ENCODE assay signal across 16 cellular contexts in genomic region chr6:52620055-52620905, GRCh38.
"Had no signal": no experiment of that assay in that cellular context is flagged by ENCODE, and none has a peak within 500 bp of the region (broad histone marks: within the 10 kb centered on the region; RNA-seq: fewer than 3 reads in every experiment).

No MANE protein-coding gene starts in this region.

- H3K27me3 ChIP-seq: esophagus muscularis mucosa, ovary, upper lobe of right lung had no signal

- H3K4me1 ChIP-seq: upper lobe of right lung had no signal

- H3K4me3 Mint-ChIP-seq: activated CD4-positive, alpha-beta memory T cell treated with anti-CD3 and anti-CD28 coated beads for 36 hours; activated CD8-positive, alpha-beta memory T cell treated with anti-CD3 and anti-CD28 coated beads, Interleukin-2, amount 10 ng/mL, durations not matched to agents 7 days and 5 days; activated naive CD4-positive, alpha-beta T cell treated with anti-CD3 and anti-CD28 coated beads for 36 hours; nephron; stimulated activated effector memory CD8-positive, alpha-beta T cell treated with anti-CD3 and anti-CD28 coated beads, Interleukin-12 subunit alpha, Interleukin-12 subunit beta, amount 100 ng/mL, for 72 hours; T-cell had no signal

- H3K27ac Mint-ChIP-seq: activated CD4-positive, alpha-beta memory T cell treated with anti-CD3 and anti-CD28 coated beads for 36 hours; activated CD8-positive, alpha-beta memory T cell treated with anti-CD3 and anti-CD28 coated beads, Interleukin-2, amount 10 ng/mL, durations not matched to agents 7 days and 5 days; activated naive CD4-positive, alpha-beta T cell treated with anti-CD3 and anti-CD28 coated beads for 36 hours; activated T-helper 2 cell treated with anti-CD3 and anti-CD28 coated beads, Interferon-gamma antibody, Interleukin-2, Interleukin-4, amounts not matched to agents 10 μg/mL and 5 μg/mL and 100 μg/mL, durations not matched to agents 14 hours and 24 hours and 36 hours; nephron; stimulated activated effector memory CD8-positive, alpha-beta T cell treated with anti-CD3 and anti-CD28 coated beads, Interleukin-12 subunit alpha, Interleukin-12 subunit beta, amount 100 ng/mL, for 72 hours; T-cell had no signal

- DNase-seq: activated CD4-positive, alpha-beta memory T cell treated with anti-CD3 and anti-CD28 coated beads for 36 hours; activated CD8-positive, alpha-beta memory T cell treated with anti-CD3 and anti-CD28 coated beads, Interleukin-2, amount 10 ng/mL, durations not matched to agents 7 days and 5 days; activated naive CD4-positive, alpha-beta T cell treated with anti-CD3 and anti-CD28 coated beads for 36 hours; activated T-cell treated with anti-CD3 and anti-CD28 coated beads, Interleukin-2, amount 50 U/mL, for 1 hour; ovary; stimulated activated CD4-positive, alpha-beta T cell treated with anti-CD3 and anti-CD28 coated beads, Interleukin-12 subunit alpha, Interleukin-12 subunit beta, amount 100 ng/mL, for 4 hours; stimulated activated CD4-positive, alpha-beta T cell treated with anti-CD3 and anti-CD28 coated beads, Interleukin-2, amount 100 ng/mL, for 24 hours; T-cell; T1000; upper lobe of right lung; WERI-Rb-1 had no signal

- H3K9me3 ChIP-seq: esophagus muscularis mucosa, ovary, thoracic aorta, upper lobe of right lung had no signal

- H3K36me3 Mint-ChIP-seq: activated CD4-positive, alpha-beta memory T cell treated with anti-CD3 and anti-CD28 coated beads for 36 hours; activated CD8-positive, alpha-beta memory T cell treated with anti-CD3 and anti-CD28 coated beads, Interleukin-2, amount 10 ng/mL, durations not matched to agents 7 days and 5 days; stimulated activated effector memory CD8-positive, alpha-beta T cell treated with anti-CD3 and anti-CD28 coated beads, Interleukin-12 subunit alpha, Interleukin-12 subunit beta, amount 100 ng/mL, for 72 hours; T-cell had no signal

- H3K9me3 Mint-ChIP-seq: activated CD4-positive, alpha-beta memory T cell treated with anti-CD3 and anti-CD28 coated beads for 36 hours; activated naive CD4-positive, alpha-beta T cell treated with anti-CD3 and anti-CD28 coated beads for 36 hours; activated T-helper 2 cell treated with anti-CD3 and anti-CD28 coated beads, Interferon-gamma antibody, Interleukin-2, Interleukin-4, amounts not matched to agents 10 μg/mL and 5 μg/mL and 100 μg/mL, durations not matched to agents 14 hours and 24 hours and 36 hours; nephron; stimulated activated effector memory CD8-positive, alpha-beta T cell treated with anti-CD3 and anti-CD28 coated beads, Interleukin-12 subunit alpha, Interleukin-12 subunit beta, amount 100 ng/mL, for 72 hours; T-cell had no signal

- H3K27ac ChIP-seq: esophagus muscularis mucosa, ovary, thoracic aorta, upper lobe of right lung, WERI-Rb-1 had no signal

- ATAC-seq: activated CD8-positive, alpha-beta memory T cell treated with anti-CD3 and anti-CD28 coated beads, Interleukin-2, amount 10 ng/mL, durations not matched to agents 7 days and 5 days; stimulated activated effector memory CD8-positive, alpha-beta T cell treated with anti-CD3 and anti-CD28 coated beads, Interleukin-12 subunit alpha, Interleukin-12 subunit beta, amount 100 ng/mL, for 72 hours; T-cell; upper lobe of right lung had no signal

- H3K4me3 ChIP-seq: esophagus muscularis mucosa, ovary, thoracic aorta, upper lobe of right lung had no signal

- H3K36me3 ChIP-seq: esophagus muscularis mucosa, ovary, thoracic aorta, upper lobe of right lung, WERI-Rb-1 had no signal

- H3K4me1 Mint-ChIP-seq: activated CD8-positive, alpha-beta memory T cell treated with anti-CD3 and anti-CD28 coated beads, Interleukin-2, amount 10 ng/mL, durations not matched to agents 7 days and 5 days; nephron; stimulated activated effector memory CD8-positive, alpha-beta T cell treated with anti-CD3 and anti-CD28 coated beads, Interleukin-12 subunit alpha, Interleukin-12 subunit beta, amount 100 ng/mL, for 72 hours; T-cell had no signal
